In genomic region chr20:18056174-18057105, GRCh38 we compare ENCODE assay signal across 8 cellular contexts. TPM values are rescaled to one million over a fixed set of nuclear protein-coding genes. Genes with fewer than 3 reads are reported as not detected.
DNase-seq lines count a peak whose midpoint lies in the region; ATAC-seq, FAIRE-seq and TF ChIP-seq lines count a peak whose summit lies in the region.

No MANE protein-coding gene starts in this region.

- peak; percentile 80 for TF ChIP-seq POLR2A in transverse colon (IDR thresholded peaks at IDR 0.05)

- no peak for TF ChIP-seq CTCF in astrocyte (IDR thresholded peaks at IDR 0.05; ENCODE audit: insufficient read depth, low read depth, low read length)
- no peak for TF ChIP-seq CTCF in transverse colon (IDR thresholded peaks at IDR 0.05)

- no peaks in the 10 kb centered on the region for H3K79me2 ChIP-seq in astrocyte (ENCODE audit: insufficient read depth, low read length)

- peaks cover 60% of the 10 kb centered on the region for H3K27me3 Mint-ChIP-seq in astrocyte (ENCODE audit: low read depth, unreplicated experiment)

- H3K27ac ChIP-seq in astrocyte (ENCODE audit: low read depth, low read length) (no peak overlapping the region), transverse colon (peak overlapping the region; percentile 88 to 96 (median 91))

- in situ Hi-C loops in transverse colon (cut with MboI; ENCODE audit: low pct_ligation_motif_present in 1 of 4, low pct_unique_long_range_greater_than_20kb in 1 of 4, low sequenced_read_pairs in 3 of 4), result no loop called here

- H3K36me3 ChIP-seq in astrocyte (ENCODE audit: insufficient read depth, low read length) (no peaks in the 10 kb centered on the region), transverse colon (no peaks in the 10 kb centered on the region)

- H2AFZ ChIP-seq in astrocyte (ENCODE audit: low read depth, low read length), result no peak overlapping the region

- DNase-seq in DMS53 (lab: John Stamatoyannopoulos, UW) (peak; percentile 77), NCI-H1092 treated with DMSO at 0.1 percent for 48 hours (lab: John Stamatoyannopoulos, UW) (peak; percentile 53), astrocyte (ENCODE audit: low read depth) (no peak), left lobe of liver (ENCODE audit: low spot score) (no peak), transverse colon (peak; percentile 81), COLO829 (ENCODE audit: low spot score) (no peak)

- H3K36me3 Mint-ChIP-seq in astrocyte (ENCODE audit: low read depth, unreplicated experiment), result no peaks in the 10 kb centered on the region

- H3K9me3 ChIP-seq in astrocyte (ENCODE audit: insufficient read depth, low read depth, low read length), result no peaks in the 10 kb centered on the region
- no peaks in the 10 kb centered on the region for H3K9me3 ChIP-seq in transverse colon

- no peak overlapping the region for H3K9ac ChIP-seq in astrocyte (ENCODE audit: low read length)

- no peak overlapping the region for H3K4me3 ChIP-seq in astrocyte (ENCODE audit: insufficient read depth, low read depth, low read length)
- H3K4me3 ChIP-seq in transverse colon, result peak overlapping the region; percentile 14 to 64 (median 52)

- TF ChIP-seq EP300 in transverse colon (IDR thresholded peaks at IDR 0.05; ENCODE audit: low read depth), result no peak

- peak; percentile 42 for ATAC-seq in left lobe of liver
- ATAC-seq in HG02973 (IDR thresholded peaks at IDR 0.05; ENCODE audit: unreplicated experiment), result no peak
- no peak for ATAC-seq in GM18511 (IDR thresholded peaks at IDR 0.05; ENCODE audit: unreplicated experiment)

- FAIRE-seq in astrocyte (lab: Jason Lieb, UNC), result no peak

- H3K4me1 ChIP-seq in astrocyte (ENCODE audit: insufficient read depth, low read length) (no peaks in the 10 kb centered on the region), transverse colon (peaks cover 5 to 48% (median 39%) of the 10 kb centered on the region in 4 donors)

- H3K4me3 Mint-ChIP-seq in astrocyte (ENCODE audit: unreplicated experiment), result peak overlapping the region; percentile 64

- H3K27ac Mint-ChIP-seq in astrocyte (ENCODE audit: unreplicated experiment), result no peak overlapping the region

- no peaks in the 10 kb centered on the region for H3K9me3 Mint-ChIP-seq in astrocyte (ENCODE audit: unreplicated experiment)

- H3K4me2 ChIP-seq in astrocyte (ENCODE audit: low read length), result peak overlapping the region; percentile 57

- intact Hi-C loops in transverse colon (cut with DNase I; ENCODE audit: low total_unique reads), result no loop called here

- H4K20me1 ChIP-seq in astrocyte (ENCODE audit: insufficient read depth, low read length), result no peaks in the 10 kb centered on the region

- H3K4me1 Mint-ChIP-seq in astrocyte (ENCODE audit: low read depth, unreplicated experiment), result peaks cover 6% of the 10 kb centered on the region

- WGBS in transverse colon (ENCODE audit: low coverage in 1 of 2), 2 donors, result 0 to 1% methylated on average over 1 to 48 of the region's 104 CpGs

- H3K27me3 ChIP-seq in astrocyte (ENCODE audit: insufficient read depth, low read length) (peaks cover 59% of the 10 kb centered on the region), transverse colon (peaks cover 71% of the 10 kb centered on the region)

RNA-seq across cellular contexts. Expression of gene OVOL2, which starts 1.3 kb away (rescaled TPM):
- total RNA-seq in astrocyte (0.57 TPM in 1 of 2 replicates, not detected in the other), left lobe of liver (0.18 TPM), transverse colon (10 to 100 TPM; 28.4 to 87.6 (median 48.3) TPM)

Comparison
In these comparisons a context has a peak if more than half of its experiments do, and no peak if none do; other contexts are left out.
1. DNase-seq: peak in DMS53 (single experiment), NCI-H1092 treated with DMSO at 0.1 percent for 48 hours (single experiment) and transverse colon (single experiment); none in astrocyte (single experiment), left lobe of liver (single experiment) and COLO829 (single experiment).
2. RNA of gene OVOL2, which starts 1.3 kb away (total RNA-seq): 28.4 to 87.6 TPM in transverse colon; 0.57 TPM in astrocyte and 0.18 TPM in left lobe of liver (single experiment); every median in the first group is over 10 times any median in the second.